Comparison of ENCODE assay signal across 8 cellular contexts in the genomic region with DNA sequence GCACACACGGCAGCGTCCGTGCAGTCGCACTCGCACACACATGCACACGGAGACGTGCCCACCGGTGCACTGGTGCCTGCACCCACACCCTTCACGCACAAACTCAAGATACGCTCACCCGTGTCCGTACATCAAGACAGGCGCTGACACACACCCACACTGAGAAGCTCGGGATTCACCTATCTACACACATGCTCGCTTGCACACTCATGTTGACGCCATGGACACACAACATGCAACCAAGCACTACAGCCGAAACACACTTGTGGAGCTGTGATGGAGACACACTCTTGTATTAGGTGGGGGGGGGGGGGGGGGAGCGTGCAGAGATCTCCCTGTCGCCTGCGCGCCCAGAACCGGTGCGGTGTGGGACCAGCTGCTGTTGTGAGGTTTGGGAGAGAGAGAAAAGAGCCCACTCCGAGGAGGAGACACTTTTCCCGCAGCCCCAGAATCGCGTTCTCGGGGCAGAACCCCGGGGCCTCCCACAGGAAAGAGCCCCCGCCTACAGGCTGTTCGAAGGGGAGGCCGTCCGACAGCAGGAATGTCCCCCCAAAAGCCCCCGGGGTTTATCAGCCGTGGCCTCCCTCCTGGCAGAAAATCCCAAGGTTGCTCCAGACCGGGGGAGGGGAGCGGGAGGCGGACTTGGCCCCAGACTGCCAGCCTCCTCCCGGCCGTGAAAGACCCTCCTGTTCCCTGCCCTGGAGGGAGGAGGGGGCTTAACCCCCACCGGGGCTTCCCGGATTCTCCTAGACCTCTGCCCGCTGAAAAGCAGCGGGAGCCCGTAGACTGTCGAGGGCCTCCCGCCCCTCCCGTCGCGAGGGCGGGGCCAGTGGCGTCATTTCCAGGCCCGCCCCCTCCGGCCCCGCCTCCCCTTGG. TPM values are rescaled to one million over a fixed set of nuclear protein-coding genes. Genes with fewer than 3 reads are reported as not detected.
DNase-seq lines count a peak whose midpoint lies in the region; ATAC-seq and TF ChIP-seq lines count a peak whose summit lies in the region.

No MANE protein-coding gene starts in this region.

- ATAC-seq in HG02588 (IDR thresholded peaks at IDR 0.05; ENCODE audit: unreplicated experiment) (peak; percentile 25), GM21786 (IDR thresholded peaks at IDR 0.05; ENCODE audit: unreplicated experiment) (no peak)

- DNase-seq in GM04504 (ENCODE audit: low read depth), result peak; percentile 61
- peak; percentile 9 for DNase-seq in NCI-H2107 (lab: John Stamatoyannopoulos, UW)
- peak; percentile 90 for DNase-seq in activated CD4-positive, alpha-beta T cell treated with anti-CD3 and anti-CD28 coated beads for 1 hour
- peak; percentile 70 for DNase-seq in cerebellar cortex (ENCODE audit: low spot score)
- no peak for DNase-seq in kidney epithelial cell (ENCODE audit: low read depth)
- DNase-seq in stimulated activated CD4-positive, alpha-beta T cell treated with anti-CD3 and anti-CD28 coated beads, Interleukin-12 subunit alpha, Interleukin-12 subunit beta, amount 100 ng/mL, for 48 hours (ENCODE audit: low read depth in 2 of 3, low spot score in 1 of 3), result peak; percentile 79 to 90 (median 87)

- no peaks in the 10 kb centered on the region for H3K27me3 ChIP-seq in kidney epithelial cell (ENCODE audit: control insufficient read depth, insufficient read depth, low read length)

- peak overlapping the region; percentile 57 for H3K4me3 ChIP-seq in kidney epithelial cell (ENCODE audit: low read depth, low read length)

- peaks cover 1% of the 10 kb centered on the region for H3K36me3 ChIP-seq in kidney epithelial cell (ENCODE audit: control insufficient read depth, insufficient read depth, low read length)

- no peak for TF ChIP-seq CTCF in kidney epithelial cell (IDR thresholded peaks at IDR 0.05; ENCODE audit: insufficient read depth, low read length, poor library complexity, severe bottlenecking)

RNA-seq across cellular contexts. Expression of a gene that starts 0.5 kb away (rescaled TPM):
- 83.6 and 90.9 TPM in 2 replicates for total RNA-seq in kidney epithelial cell

RNA-seq across cellular contexts. Expression of a gene that starts 23.5 kb away (rescaled TPM):
- 2.0 and 3.8 TPM in 2 replicates for total RNA-seq in kidney epithelial cell

RNA-seq across cellular contexts. Expression of a gene that starts 25.6 kb away (rescaled TPM):
- 20.6 and 26.6 TPM in 2 replicates for total RNA-seq in kidney epithelial cell

RNA-seq across cellular contexts. Expression of a gene that starts 37.3 kb away (rescaled TPM):
- 93.9 and 132 TPM in 2 replicates for total RNA-seq in kidney epithelial cell

RNA-seq across cellular contexts. Expression of a gene that starts 56.3 kb away (rescaled TPM):
- total RNA-seq in kidney epithelial cell, result 3.2 and 6.9 TPM in 2 replicates
